Comparison of ENCODE assay signal across 15 cellular contexts in genomic region chr1:4227986-4228385, GRCh38.
DNase-seq lines count a peak whose midpoint lies in the region; ATAC-seq and TF ChIP-seq lines count a peak whose summit lies in the region.
"Had no signal": no experiment of that assay in that cellular context is flagged by ENCODE, and none has a peak within 500 bp of the region (broad histone marks: within the 10 kb centered on the region; RNA-seq: fewer than 3 reads in every experiment).

No MANE protein-coding gene starts in this region.

- no peak overlapping the region for H3K27ac Mint-ChIP-seq in osteocyte (ENCODE audit: unreplicated experiment)

- no peak overlapping the region for H3K27ac ChIP-seq in esophagus muscularis mucosa (replicated peaks in 1 of 4)
- no peak overlapping the region for H3K27ac ChIP-seq in PC-3 (ENCODE audit: low read length)
- H3K27ac ChIP-seq: C4-2B had no signal

- ATAC-seq in HG03520 (IDR thresholded peaks at IDR 0.05; ENCODE audit: unreplicated experiment) (no peak), PC-3 (no peak)

- no TSS peak for BruUV-seq in PC-3 (replicated peaks; lab: Mats Ljungman, UMichigan)

- TF ChIP-seq EP300 in esophagus muscularis mucosa (IDR thresholded peaks at IDR 0.05), result no peak

- H3K4me1 ChIP-seq in esophagus muscularis mucosa (no peaks in the 10 kb centered on the region), PC-3 (ENCODE audit: insufficient read depth, low read length) (no peaks in the 10 kb centered on the region)

- DNase-seq in H4 (ENCODE audit: low spot score) (peak; percentile 20), LNCaP clone FGC (ENCODE audit: low read depth) (peak; percentile 21), esophagus muscularis mucosa (ENCODE audit: extremely low spot score) (peak; percentile 78), osteocyte (ENCODE audit: extremely low spot score, unreplicated experiment) (peak; percentile 74), PC-3 (no peak), NCI-H510A (lab: John Stamatoyannopoulos, UW) (no peak)
- DNase-seq: AML-193, MV-4-11, NCI-H146, NCI-H2029 treated with DMSO at 0.1 percent for 48 hours, NCI-H2171, NCI-H526 treated with DMSO at 0.1 percent for 48 hours, OCI-M1 had no signal

- H4K20me1 ChIP-seq in PC-3 (ENCODE audit: low read length), result no peaks in the 10 kb centered on the region

- 73% methylated on average over 15 of the region's 15 CpGs for WGBS in esophagus muscularis mucosa

- no peaks in the 10 kb centered on the region for H3K4me1 Mint-ChIP-seq in osteocyte (ENCODE audit: unreplicated experiment)

- H3K9me3 ChIP-seq in esophagus muscularis mucosa (no peaks in the 10 kb centered on the region), PC-3 (ENCODE audit: low read length) (no peaks in the 10 kb centered on the region)

- CTCF ChIA-PET in PC-3 (lab: Charles Lee), result no interaction called here

- no peak overlapping the region for H3K4me2 ChIP-seq in PC-3 (ENCODE audit: low read length)

- TF ChIP-seq CTCF in LNCaP clone FGC (IDR thresholded peaks at IDR 0.05; ENCODE audit: control insufficient read depth, extremely low read depth, insufficient read depth), result no peak
- no peak for TF ChIP-seq CTCF in esophagus muscularis mucosa (IDR thresholded peaks at IDR 0.05)
- TF ChIP-seq CTCF in osteocyte (IDR thresholded peaks at IDR 0.05), result no peak
- TF ChIP-seq CTCF in PC-3 (conservative IDR thresholded peaks at IDR 0.05; ENCODE audit: low read depth, low read length), result no peak

- no peaks in the 10 kb centered on the region for H3K36me3 ChIP-seq in esophagus muscularis mucosa
- no peaks in the 10 kb centered on the region for H3K36me3 ChIP-seq in PC-3 (ENCODE audit: low read depth, low read length)

- POLR2A ChIA-PET in PC-3 (lab: Charles Lee; ENCODE audit: unreplicated experiment), result no interaction called here

- peaks cover 18% of the 10 kb centered on the region for H3K9me3 Mint-ChIP-seq in osteocyte (ENCODE audit: unreplicated experiment)

- no peak overlapping the region for H2AFZ ChIP-seq in PC-3 (ENCODE audit: low read length)

- H3K27me3 ChIP-seq in esophagus muscularis mucosa, result peaks cover 0 to 26% (median 0%) of the 10 kb centered on the region in 4 donors
- peaks cover 52% of the 10 kb centered on the region for H3K27me3 ChIP-seq in PC-3 (ENCODE audit: low read length)

- TF ChIP-seq POLR2A in esophagus muscularis mucosa (IDR thresholded peaks at IDR 0.05; ENCODE audit: low read depth), result no peak

- no peak overlapping the region for H3K9ac ChIP-seq in PC-3 (ENCODE audit: low read length)

- H3K36me3 Mint-ChIP-seq in osteocyte (ENCODE audit: unreplicated experiment), result no peaks in the 10 kb centered on the region

- no peaks in the 10 kb centered on the region for H3K9me2 ChIP-seq in PC-3 (replicated peaks; ENCODE audit: low read length)

- no peak overlapping the region for H3K4me3 Mint-ChIP-seq in osteocyte (ENCODE audit: unreplicated experiment)

- H3K4me3 ChIP-seq in LNCaP clone FGC (ENCODE audit: low read depth, low read length) (no peak overlapping the region), esophagus muscularis mucosa (no peak overlapping the region), PC-3 (ENCODE audit: low read length) (no peak overlapping the region)

- H3K27me3 Mint-ChIP-seq in osteocyte (ENCODE audit: unreplicated experiment), result no peaks in the 10 kb centered on the region

- no peaks in the 10 kb centered on the region for H3K79me2 ChIP-seq in PC-3 (ENCODE audit: low read length)

- no peaks in the 10 kb centered on the region for H3F3A ChIP-seq in PC-3 (ENCODE audit: low read length, unreplicated experiment)

- intact Hi-C loops in esophagus muscularis mucosa (cut with DNase I) (no loop called here), PC-3 (cut with micrococcal nuclease) (no loop called here)

Comparison
In these comparisons a context has a peak if more than half of its experiments do, and no peak if none do; other contexts are left out.
1. DNase-seq: peak in H4 (single experiment), LNCaP clone FGC (single experiment), esophagus muscularis mucosa (single experiment) and osteocyte (single experiment); none in PC-3 (single experiment) and NCI-H510A (single experiment).